13 cellular contexts compared by ENCODE assay signal in genomic region chr11:122293298-122294023, GRCh38.
DNase-seq lines count a peak whose midpoint lies in the region; ATAC-seq and TF ChIP-seq lines count a peak whose summit lies in the region.
"Had no signal": no experiment of that assay in that cellular context is flagged by ENCODE, and none has a peak within 500 bp of the region (broad histone marks: within the 10 kb centered on the region; RNA-seq: fewer than 3 reads in every experiment).

No MANE protein-coding gene starts in this region.

- H3K79me2 ChIP-seq in PC-3 (ENCODE audit: low read length) (no peaks in the 10 kb centered on the region), fibroblast of lung (ENCODE audit: control insufficient read depth, insufficient read depth, low read length) (no peaks in the 10 kb centered on the region)

- POLR2A ChIA-PET in BJ (lab: Charles Lee) (no interaction called here), PC-3 (lab: Charles Lee; ENCODE audit: unreplicated experiment) (no interaction called here)

- 74% methylated on average over 5 of the region's 5 CpGs for WGBS in right lobe of liver (ENCODE audit: insufficient coverage, low coverage, low lambda C conversion rate, missing lambda C conversion rate)
- WGBS in mesenchymal stem cell: 83% methylated on average over 5 of the region's 5 CpGs

- no TSS peak for BruUV-seq in PC-3 (replicated peaks; lab: Mats Ljungman, UMichigan)

- H2BK120ac ChIP-seq in mesenchymal stem cell (ENCODE audit: low read depth, low read length): no peak overlapping the region

- CTCF ChIA-PET in BJ (lab: Yijun Ruan, JAX): interaction anchor here (0.6 to 3.2 kb wide), 6 partner anchors 10 to 1275 kb away, joined by 3 to 24 read pairs (median 3); partner anchors contain the start of gene BLID
- CTCF ChIA-PET in PC-3 (lab: Charles Lee): interaction anchor here (0.5 to 1.3 kb wide), 2 partner anchors 140 to 212 kb away, joined by 4 to 6 read pairs; no protein-coding TSS in a partner anchor

- no peak overlapping the region for H3K18ac ChIP-seq in mesenchymal stem cell (ENCODE audit: low read depth in 1 of 2, low read length in 2 of 2)

- intact Hi-C loops in PC-3 (cut with micrococcal nuclease) (no loop called here), right lobe of liver (cut with DNase I) (no loop called here)

- H2AFZ ChIP-seq in PC-3 (ENCODE audit: low read length) (no peak overlapping the region), fibroblast of lung (ENCODE audit: low read length) (no peak overlapping the region), mesenchymal stem cell (ENCODE audit: low read depth, low read length) (no peak overlapping the region)

- no peak overlapping the region for H3K23ac ChIP-seq in mesenchymal stem cell (ENCODE audit: low read length in 2 of 2)

- H4K8ac ChIP-seq in mesenchymal stem cell (ENCODE audit: low read length): no peak overlapping the region

- H3K9me3 ChIP-seq in PC-3 (ENCODE audit: low read length) (0 out of 2 replicates have a peak, but pooled peaks cover 7% of the 10 kb centered on the region), fibroblast of lung (ENCODE audit: control insufficient read depth, insufficient read depth, low read depth, low read length) (no peaks in the 10 kb centered on the region), right lobe of liver (peaks cover 0 to 1% (median 0%) of the 10 kb centered on the region in 4 donors), mesenchymal stem cell (ENCODE audit: control insufficient read depth, low read length) (peaks cover 18% of the 10 kb centered on the region)

- H3K4me2 ChIP-seq in PC-3 (ENCODE audit: low read length) (no peak overlapping the region), fibroblast of lung (ENCODE audit: extremely low read depth, insufficient read depth, low read length) (no peak overlapping the region), mesenchymal stem cell (ENCODE audit: low read length, poor library complexity, severe bottlenecking) (no peak overlapping the region)

- peaks cover 1% of the 10 kb centered on the region; the same call in 1 of the 2 replicates for H3K27me3 ChIP-seq in BJ (ENCODE audit: control insufficient read depth, insufficient read depth, low read length)
- peaks cover 88% of the 10 kb centered on the region for H3K27me3 ChIP-seq in PC-3 (ENCODE audit: low read length)
- no peaks in the 10 kb centered on the region for H3K27me3 ChIP-seq in fibroblast of lung (ENCODE audit: control insufficient read depth, insufficient read depth, low read length)
- H3K27me3 ChIP-seq in right lobe of liver: no peaks in the 10 kb centered on the region
- H3K27me3 ChIP-seq in mesenchymal stem cell (ENCODE audit: control insufficient read depth in 1 of 2, insufficient read depth in 1 of 2, low read length in 2 of 2): no peaks in the 10 kb centered on the region

- no peak overlapping the region for H2AK5ac ChIP-seq in mesenchymal stem cell (ENCODE audit: low read length, severe bottlenecking)

- H3K4me3 ChIP-seq in BJ (ENCODE audit: low read depth, low read length): no peak overlapping the region
- H3K4me3 ChIP-seq in PC-3 (ENCODE audit: low read length): no peak overlapping the region
- no peak overlapping the region for H3K4me3 ChIP-seq in fibroblast of lung (replicated peaks in 1 of 4; ENCODE audit: control extremely low read depth in 1 of 4, insufficient read depth in 1 of 4, low read depth in 3 of 4, low read length in 4 of 4)
- H3K4me3 ChIP-seq in right lobe of liver: no peak overlapping the region
- H3K4me3 ChIP-seq in mesenchymal stem cell (ENCODE audit: insufficient read depth in 1 of 2, low read depth in 1 of 2, low read length in 2 of 2): no peak overlapping the region
- H3K4me3 ChIP-seq: K562 had no signal

- no peak for TF ChIP-seq POLR2A in right lobe of liver (IDR thresholded peaks at IDR 0.05)

- H3K4me1 ChIP-seq in PC-3 (ENCODE audit: insufficient read depth, low read length) (no peaks in the 10 kb centered on the region), fibroblast of lung (ENCODE audit: control insufficient read depth, extremely low read depth, insufficient read depth, low read length) (no peaks in the 10 kb centered on the region), right lobe of liver (no peaks in the 10 kb centered on the region), mesenchymal stem cell (ENCODE audit: control insufficient read depth, insufficient read depth, low read depth, low read length) (no peaks in the 10 kb centered on the region)

- ATAC-seq in PC-3 (no peak), right lobe of liver (peak in 3 of 4 donors; percentile 22 to 51 (median 38))
- ATAC-seq: activated CD4-positive, alpha-beta T cell treated with anti-CD3 and anti-CD28 coated beads for 36 hours; K562 had no signal

- no peak overlapping the region for H4K91ac ChIP-seq in mesenchymal stem cell (ENCODE audit: low read length)

- no peak overlapping the region for H3K14ac ChIP-seq in mesenchymal stem cell (ENCODE audit: low read length in 2 of 2)

- H2BK12ac ChIP-seq in mesenchymal stem cell (ENCODE audit: low read length in 2 of 2): no peak overlapping the region

- H2BK15ac ChIP-seq in mesenchymal stem cell (ENCODE audit: low read depth, poor library complexity, severe bottlenecking): no peak overlapping the region

- H3K4ac ChIP-seq in mesenchymal stem cell (ENCODE audit: low read depth in 1 of 2, low read length in 2 of 2): no peak overlapping the region

- no peaks in the 10 kb centered on the region for H3K79me1 ChIP-seq in mesenchymal stem cell (replicated peaks; ENCODE audit: low read length, poor library complexity, severe bottlenecking)

- H4K20me1 ChIP-seq in PC-3 (ENCODE audit: low read length) (no peaks in the 10 kb centered on the region), fibroblast of lung (ENCODE audit: control insufficient read depth, extremely low read depth, insufficient read depth, low read length) (no peaks in the 10 kb centered on the region)

- H3K9ac ChIP-seq in PC-3 (ENCODE audit: low read length) (no peak overlapping the region), fibroblast of lung (ENCODE audit: insufficient read depth, low read length) (no peak overlapping the region), mesenchymal stem cell (ENCODE audit: low read length) (no peak overlapping the region)

- no peaks in the 10 kb centered on the region for H3K36me3 ChIP-seq in BJ (ENCODE audit: control insufficient read depth, insufficient read depth, low read length)
- no peaks in the 10 kb centered on the region for H3K36me3 ChIP-seq in PC-3 (ENCODE audit: low read depth, low read length)
- no peaks in the 10 kb centered on the region for H3K36me3 ChIP-seq in fibroblast of lung (ENCODE audit: control insufficient read depth, insufficient read depth, low read length)
- no peaks in the 10 kb centered on the region for H3K36me3 ChIP-seq in right lobe of liver
- H3K36me3 ChIP-seq in mesenchymal stem cell (ENCODE audit: control insufficient read depth in 1 of 2, insufficient read depth in 2 of 2, low read depth in 1 of 2, low read length in 2 of 2): no peaks in the 10 kb centered on the region

- H2BK5ac ChIP-seq in mesenchymal stem cell (ENCODE audit: low read depth, low read length, poor library complexity, severe bottlenecking): no peak overlapping the region

- peak; percentile 52 for TF ChIP-seq CTCF in BJ (IDR thresholded peaks at IDR 0.05; ENCODE audit: insufficient read depth, low read depth, low read length)
- TF ChIP-seq CTCF in PC-3 (conservative IDR thresholded peaks at IDR 0.05; ENCODE audit: low read depth, low read length): peak; percentile 64
- TF ChIP-seq CTCF in fibroblast of lung (conservative IDR thresholded peaks at IDR 0.05 in 1 of 2, IDR thresholded peaks at IDR 0.05 in 1 of 2; ENCODE audit: low read depth in 1 of 2, low read length in 2 of 2): peak; percentile 32 to 35
- TF ChIP-seq CTCF in right lobe of liver (IDR thresholded peaks at IDR 0.05): peak; percentile 29 to 53 (median 42)
- no peak for TF ChIP-seq CTCF in GM10266 (IDR thresholded peaks at IDR 0.05; ENCODE audit: control insufficient read depth, insufficient read depth, low read depth, missing control alignments)

- no peak for DNase-seq in BJ (ENCODE audit: low read depth)
- DNase-seq in PC-3: peak; percentile 40
- DNase-seq in fibroblast of lung (ENCODE audit: low read depth in 2 of 2): peak in 1 of 2 donors; percentile 54
- no peak for DNase-seq in right lobe of liver
- no peak for DNase-seq in mesenchymal stem cell
- no peak for DNase-seq in GM10266 (ENCODE audit: extremely low spot score)
- DNase-seq in occipital lobe (lab: John Stamatoyannopoulos, UW): no peak
- no peak for DNase-seq in AG08396 (ENCODE audit: low spot score)
- DNase-seq: activated CD4-positive, alpha-beta T cell treated with anti-CD3 and anti-CD28 coated beads for 36 hours; cortex of kidney; NCI-H2107; SIG-M5 had no signal

- H3F3A ChIP-seq in PC-3 (ENCODE audit: low read length, unreplicated experiment): no peaks in the 10 kb centered on the region

- no peaks in the 10 kb centered on the region for H3K9me2 ChIP-seq in PC-3 (replicated peaks; ENCODE audit: low read length)

- H3K27ac ChIP-seq in PC-3 (ENCODE audit: low read length) (no peak overlapping the region), fibroblast of lung (ENCODE audit: insufficient read depth, low read length) (no peak overlapping the region), right lobe of liver (no peak overlapping the region), mesenchymal stem cell (ENCODE audit: low read length, poor library complexity, severe bottlenecking) (no peak overlapping the region)
